ENCODE assay signal across 11 cellular contexts in the genomic region with DNA sequence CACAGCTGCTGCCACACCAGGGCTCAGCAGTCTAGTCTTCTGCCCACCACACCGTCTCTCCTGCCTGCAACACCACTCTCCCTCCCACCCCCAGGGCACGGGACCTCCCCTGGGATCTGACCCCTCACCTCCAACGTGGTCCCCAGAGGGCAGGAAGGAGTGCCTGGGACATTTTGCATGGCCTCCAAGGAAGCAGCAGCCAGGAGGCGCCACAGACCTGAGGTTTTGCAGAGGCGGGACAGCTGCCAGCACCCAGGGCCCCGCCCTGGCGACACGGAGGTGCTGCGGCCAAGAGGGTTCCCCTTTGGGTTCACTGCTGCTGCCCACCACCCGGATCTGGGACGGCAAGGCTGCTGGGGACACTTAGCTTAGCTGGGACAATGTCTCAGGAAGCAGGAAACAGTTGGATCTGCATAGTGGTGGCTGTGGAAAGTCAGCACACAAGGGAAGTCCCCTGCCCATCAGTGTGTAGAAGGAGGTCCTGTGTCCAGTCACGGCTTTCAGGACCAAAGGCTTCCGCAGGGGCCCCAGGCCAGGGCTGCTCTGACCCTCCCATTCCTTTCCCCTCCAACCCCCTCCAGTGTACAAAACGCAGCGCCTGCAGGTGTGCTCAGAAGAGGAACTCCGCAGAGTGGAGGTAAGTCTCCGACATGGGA. TPM values are rescaled to one million over a fixed set of nuclear protein-coding genes. Genes with fewer than 3 reads are reported as not detected.
DNase-seq lines count a peak whose midpoint lies in the region; ATAC-seq and TF ChIP-seq lines count a peak whose summit lies in the region.
"Had no signal": no experiment of that assay in that cellular context is flagged by ENCODE, and none has a peak within 500 bp of the region (broad histone marks: within the 10 kb centered on the region; RNA-seq: fewer than 3 reads in every experiment).

No MANE protein-coding gene starts in this region.

- H3K4me3 ChIP-seq in testis (no peak overlapping the region), right atrium auricular region (no peak overlapping the region)

- H3K4me1 ChIP-seq in testis (peaks cover 3% of the 10 kb centered on the region), right atrium auricular region (no peaks in the 10 kb centered on the region)

- peaks cover 0 to 2% of the 10 kb centered on the region in 2 donors for H3K36me3 Mint-ChIP-seq in activated T-cell treated with anti-CD3 and anti-CD28 coated beads, Interleukin-2, amount 50 U/mL, for 72 hours (ENCODE audit: insufficient read depth in 2 of 2)

- peak; percentile 34 to 36 for DNase-seq in activated T-cell treated with anti-CD3 and anti-CD28 coated beads, Interleukin-2, amount 50 U/mL, for 72 hours
- DNase-seq in activated T-cell treated with anti-CD3 and anti-CD28 coated beads for 4 hours (no peak), UCSD-AML1 (lab: John Stamatoyannopoulos, UW; ENCODE audit: unreplicated experiment) (peak; percentile 37), islet precursor cell (peak; percentile 59), testis (peak; percentile 66), NCI-H1092 treated with DMSO at 0.1 percent for 48 hours (lab: John Stamatoyannopoulos, UW) (no peak), right atrium auricular region (ENCODE audit: low spot score) (no peak), pons (ENCODE audit: low spot score) (no peak)
- DNase-seq: small intestine had no signal

- peaks cover 50% of the 10 kb centered on the region for H3K27me3 Mint-ChIP-seq in activated T-cell treated with anti-CD3 and anti-CD28 coated beads, Interleukin-2, amount 50 U/mL, for 72 hours (ENCODE audit: low read depth)

- H3K4me3 Mint-ChIP-seq in activated T-cell treated with anti-CD3 and anti-CD28 coated beads, Interleukin-2, amount 50 U/mL, for 72 hours, result peak overlapping the region in 1 of 2 donors; percentile 12

- H3K27me3 ChIP-seq in testis (no peaks in the 10 kb centered on the region), right atrium auricular region (peaks cover 0 to 7% of the 10 kb centered on the region in 2 donors)

- intact Hi-C loops in testis (cut with DNase I; ENCODE audit: low total_unique reads), result no loop called here

- H3K4me1 Mint-ChIP-seq in activated T-cell treated with anti-CD3 and anti-CD28 coated beads, Interleukin-2, amount 50 U/mL, for 72 hours (ENCODE audit: low read depth), result peaks cover 14% of the 10 kb centered on the region

- no peaks in the 10 kb centered on the region for H3K36me3 ChIP-seq in testis (ENCODE audit: low read depth, missing control alignments)
- no peaks in the 10 kb centered on the region for H3K36me3 ChIP-seq in right atrium auricular region

- peaks cover 0 to 3% of the 10 kb centered on the region in 2 donors for H3K9me3 Mint-ChIP-seq in activated T-cell treated with anti-CD3 and anti-CD28 coated beads, Interleukin-2, amount 50 U/mL, for 72 hours
- H3K9me3 Mint-ChIP-seq: activated T-helper 2 cell treated with anti-CD3 and anti-CD28 coated beads, Interferon-gamma antibody, Interleukin-2, Interleukin-4, amounts not matched to agents 10 μg/mL and 5 μg/mL and 100 μg/mL, durations not matched to agents 14 hours and 24 hours and 36 hours had no signal

- TF ChIP-seq POLR2A in testis (IDR thresholded peaks at IDR 0.05), result no peak

- peak; percentile 43 to 50 (median 49) for TF ChIP-seq CTCF in testis (IDR thresholded peaks at IDR 0.05)
- peak in 1 of 2 donors; percentile 25 for TF ChIP-seq CTCF in right atrium auricular region (IDR thresholded peaks at IDR 0.05)

- H3K27ac Mint-ChIP-seq in activated T-cell treated with anti-CD3 and anti-CD28 coated beads, Interleukin-2, amount 50 U/mL, for 72 hours, result no peak overlapping the region
- H3K27ac Mint-ChIP-seq: activated T-helper 2 cell treated with anti-CD3 and anti-CD28 coated beads, Interferon-gamma antibody, Interleukin-2, Interleukin-4, amounts not matched to agents 10 μg/mL and 5 μg/mL and 100 μg/mL, durations not matched to agents 14 hours and 24 hours and 36 hours had no signal

- peak; percentile 63 to 69 for ATAC-seq in activated T-cell treated with anti-CD3 and anti-CD28 coated beads, Interleukin-2, amount 50 U/mL, for 72 hours (replicated peaks in 1 of 2)

- H3K9me3 ChIP-seq in testis (no peaks in the 10 kb centered on the region), right atrium auricular region (no peaks in the 10 kb centered on the region)

- 47 to 58% methylated on average over 16 to 17 of the region's 17 CpGs for WGBS in testis, 2 donors

- H3K27ac ChIP-seq in testis, result no peak overlapping the region
- no peak overlapping the region for H3K27ac ChIP-seq in right atrium auricular region

RNA-seq across cellular contexts. Expression of gene PROP1, which starts 13.8 kb away (rescaled TPM):
- total RNA-seq in activated T-cell treated with anti-CD3 and anti-CD28 coated beads, Interleukin-2, amount 50 U/mL, for 72 hours, result not detected
- not detected for total RNA-seq in testis
- not detected for polyA plus RNA-seq in testis (ENCODE audit: insufficient read depth, low read depth, low replicate concordance)
- not detected for total RNA-seq in right atrium auricular region
- total RNA-seq: activated T-helper 2 cell treated with anti-CD3 and anti-CD28 coated beads, Interferon-gamma antibody, Interleukin-2, Interleukin-4, amounts not matched to agents 10 μg/mL and 5 μg/mL and 100 μg/mL, durations not matched to agents 14 hours and 24 hours and 36 hours; glomerular endothelial cell had no signal
- polyA plus RNA-seq: small intestine had no signal

Comparison
In these comparisons a context has a peak if more than half of its experiments do, and no peak if none do; other contexts are left out.
1. DNase-seq: peak in activated T-cell treated with anti-CD3 and anti-CD28 coated beads, Interleukin-2, amount 50 U/mL, for 72 hours (2 of 2), UCSD-AML1 (single experiment), islet precursor cell (single experiment) and testis (single experiment); none in activated T-cell treated with anti-CD3 and anti-CD28 coated beads for 4 hours (single experiment), NCI-H1092 treated with DMSO at 0.1 percent for 48 hours (single experiment), right atrium auricular region (single experiment) and pons (single experiment).